ENCODE assay signal across 18 cellular contexts in genomic region chr5:131067596-131067995, GRCh38.
DNase-seq lines count a peak whose midpoint lies in the region; ATAC-seq lines count a peak whose summit lies in the region.
"Had no signal": no experiment of that assay in that cellular context is flagged by ENCODE, and none has a peak within 500 bp of the region (broad histone marks: within the 10 kb centered on the region; RNA-seq: fewer than 3 reads in every experiment).

No MANE protein-coding gene starts in this region.

- H3K27me3 Mint-ChIP-seq in activated CD4-positive, alpha-beta memory T cell treated with anti-CD3 and anti-CD28 coated beads for 36 hours = no peaks in the 10 kb centered on the region
- no peaks in the 10 kb centered on the region for H3K27me3 Mint-ChIP-seq in activated CD4-positive, alpha-beta memory T cell treated with anti-CD3 and anti-CD28 coated beads, Interleukin-2, amount 10 ng/mL, durations not matched to agents 7 days and 5 days
- no peaks in the 10 kb centered on the region for H3K27me3 Mint-ChIP-seq in dendritic cell treated with granulocyte-macrophage colony-stimulating factor and Interleukin-4, amounts not matched to agents 40 ng/mL and 50 ng/mL, for 4 days

- POLR2A ChIA-PET in activated CD4-positive, alpha-beta memory T cell treated with anti-CD3 and anti-CD28 coated beads for 36 hours (lab: Charles Lee) = no interaction called here
- POLR2A ChIA-PET in activated CD4-positive, alpha-beta memory T cell treated with anti-CD3 and anti-CD28 coated beads, Interleukin-2, amount 10 ng/mL, durations not matched to agents 7 days and 5 days (lab: Charles Lee) = interaction anchor here (1.3 kb wide), 1 partner anchor 185 kb away, joined by 3 read pairs; no protein-coding TSS in a partner anchor

- H3K27ac Mint-ChIP-seq in activated CD4-positive, alpha-beta memory T cell treated with anti-CD3 and anti-CD28 coated beads for 36 hours = peak overlapping the region; percentile 90
- no peak overlapping the region for H3K27ac Mint-ChIP-seq in activated CD4-positive, alpha-beta memory T cell treated with anti-CD3 and anti-CD28 coated beads, Interleukin-2, amount 10 ng/mL, durations not matched to agents 7 days and 5 days
- peak overlapping the region; percentile 4 for H3K27ac Mint-ChIP-seq in dendritic cell treated with granulocyte-macrophage colony-stimulating factor and Interleukin-4, amounts not matched to agents 40 ng/mL and 50 ng/mL, for 4 days
- H3K27ac Mint-ChIP-seq: GM23338, nephron had no signal

- CTCF ChIA-PET in activated CD4-positive, alpha-beta memory T cell treated with anti-CD3 and anti-CD28 coated beads for 36 hours (lab: Charles Lee) = interaction anchor here (0.6 to 2.7 kb wide), 3 partner anchors 9 to 196 kb away, joined by 3 to 11 read pairs (median 5); no protein-coding TSS in a partner anchor
- CTCF ChIA-PET in activated CD4-positive, alpha-beta memory T cell treated with anti-CD3 and anti-CD28 coated beads, Interleukin-2, amount 10 ng/mL, durations not matched to agents 7 days and 5 days (lab: Charles Lee) = interaction anchor here (0.8 to 1.8 kb wide), 2 partner anchors 14 to 196 kb away, joined by 3 to 9 read pairs; no protein-coding TSS in a partner anchor

- intact Hi-C loops in activated CD4-positive, alpha-beta memory T cell treated with anti-CD3 and anti-CD28 coated beads for 36 hours (cut with micrococcal nuclease) = loop anchor here (5.0 kb wide), 2 partner anchors 330 to 350 kb away; no protein-coding TSS in a partner anchor
- intact Hi-C loops in dendritic cell treated with granulocyte-macrophage colony-stimulating factor and Interleukin-4, amounts not matched to agents 40 ng/mL and 50 ng/mL, for 4 days (cut with micrococcal nuclease) = no loop called here

- ATAC-seq in HG03139 (IDR thresholded peaks at IDR 0.05; ENCODE audit: unreplicated experiment) = no peak
- ATAC-seq: A549, body of pancreas, GM23338 had no signal

- H3K4me1 Mint-ChIP-seq in activated CD4-positive, alpha-beta memory T cell treated with anti-CD3 and anti-CD28 coated beads for 36 hours (ENCODE audit: low read depth) = peaks cover 49% of the 10 kb centered on the region
- H3K4me1 Mint-ChIP-seq in activated CD4-positive, alpha-beta memory T cell treated with anti-CD3 and anti-CD28 coated beads, Interleukin-2, amount 10 ng/mL, durations not matched to agents 7 days and 5 days = peaks cover 52% of the 10 kb centered on the region
- peaks cover 36% of the 10 kb centered on the region for H3K4me1 Mint-ChIP-seq in dendritic cell treated with granulocyte-macrophage colony-stimulating factor and Interleukin-4, amounts not matched to agents 40 ng/mL and 50 ng/mL, for 4 days (ENCODE audit: low read depth)
- H3K4me1 Mint-ChIP-seq: GM23338, nephron had no signal

- peaks cover 8% of the 10 kb centered on the region for H3K36me3 Mint-ChIP-seq in activated CD4-positive, alpha-beta memory T cell treated with anti-CD3 and anti-CD28 coated beads for 36 hours
- H3K36me3 Mint-ChIP-seq in activated CD4-positive, alpha-beta memory T cell treated with anti-CD3 and anti-CD28 coated beads, Interleukin-2, amount 10 ng/mL, durations not matched to agents 7 days and 5 days (ENCODE audit: low read depth) = peaks cover 20% of the 10 kb centered on the region
- H3K36me3 Mint-ChIP-seq in dendritic cell treated with granulocyte-macrophage colony-stimulating factor and Interleukin-4, amounts not matched to agents 40 ng/mL and 50 ng/mL, for 4 days (ENCODE audit: low read depth) = peaks cover 9% of the 10 kb centered on the region

- DNase-seq in activated CD4-positive, alpha-beta memory T cell treated with anti-CD3 and anti-CD28 coated beads for 36 hours = no peak
- DNase-seq in activated CD4-positive, alpha-beta memory T cell treated with anti-CD3 and anti-CD28 coated beads, Interleukin-2, amount 10 ng/mL, durations not matched to agents 7 days and 5 days = no peak
- DNase-seq in GF-D8 (lab: John Stamatoyannopoulos, UW) (peak; percentile 1), SIG-M5 treated with dmso at 0.1 percent for 504 hours (lab: John Stamatoyannopoulos, UW; ENCODE audit: unreplicated experiment) (peak; percentile 89), NCI-H1436 treated with DMSO at 0.1 percent for 48 hours (lab: John Stamatoyannopoulos, UW) (no peak), NCI-H2227 treated with DMSO at 0.1 percent for 48 hours (lab: John Stamatoyannopoulos, UW) (no peak)
- DNase-seq: activated CD4-positive, alpha-beta T cell treated with anti-CD3 and anti-CD28 coated beads, Interleukin-2, amount 50 U/mL, for 4 hours; activated effector memory CD4-positive, alpha-beta T cell treated with anti-CD3 and anti-CD28 coated beads, Interleukin-2, amount 50 U/mL, for 16 hours; body of pancreas; dorsolateral prefrontal cortex; KG1; NCI-H1417 treated with DMSO at 0.1 percent for 48 hours; stimulated activated CD4-positive, alpha-beta T cell treated with anti-CD3 and anti-CD28 coated beads, Interleukin-15, amount 100 ng/mL, for 24 hours had no signal

- peaks cover 11% of the 10 kb centered on the region for H3K9me3 Mint-ChIP-seq in activated CD4-positive, alpha-beta memory T cell treated with anti-CD3 and anti-CD28 coated beads for 36 hours
- peaks cover 20% of the 10 kb centered on the region for H3K9me3 Mint-ChIP-seq in activated CD4-positive, alpha-beta memory T cell treated with anti-CD3 and anti-CD28 coated beads, Interleukin-2, amount 10 ng/mL, durations not matched to agents 7 days and 5 days
- H3K9me3 Mint-ChIP-seq in dendritic cell treated with granulocyte-macrophage colony-stimulating factor and Interleukin-4, amounts not matched to agents 40 ng/mL and 50 ng/mL, for 4 days = peaks cover 21% of the 10 kb centered on the region

- H3K4me3 Mint-ChIP-seq in activated CD4-positive, alpha-beta memory T cell treated with anti-CD3 and anti-CD28 coated beads for 36 hours = no peak overlapping the region
- no peak overlapping the region for H3K4me3 Mint-ChIP-seq in activated CD4-positive, alpha-beta memory T cell treated with anti-CD3 and anti-CD28 coated beads, Interleukin-2, amount 10 ng/mL, durations not matched to agents 7 days and 5 days
- H3K4me3 Mint-ChIP-seq in dendritic cell treated with granulocyte-macrophage colony-stimulating factor and Interleukin-4, amounts not matched to agents 40 ng/mL and 50 ng/mL, for 4 days = no peak overlapping the region
- H3K4me3 Mint-ChIP-seq: GM23338, nephron had no signal

Comparison
In these comparisons a context has a peak if more than half of its experiments do, and no peak if none do; other contexts are left out.
1. DNase-seq: peak in GF-D8 (single experiment) and SIG-M5 treated with dmso at 0.1 percent for 504 hours (single experiment); none in activated CD4-positive, alpha-beta memory T cell treated with anti-CD3 and anti-CD28 coated beads for 36 hours (single experiment), activated CD4-positive, alpha-beta memory T cell treated with anti-CD3 and anti-CD28 coated beads, Interleukin-2, amount 10 ng/mL, durations not matched to agents 7 days and 5 days (single experiment), NCI-H1436 treated with DMSO at 0.1 percent for 48 hours (single experiment) and NCI-H2227 treated with DMSO at 0.1 percent for 48 hours (single experiment).